In genomic region chr6:3283641-3284435, GRCh38 we compare ENCODE assay signal across 1 cellular context.
TF ChIP-seq lines count a peak whose summit lies in the region.

No MANE protein-coding gene starts in this region.

TF ChIP-seq in H1, 55 proteins besides CTCF, POLR2A, EP300 and RAD21:
- TF ChIP-seq KDM5A (IDR thresholded peaks at IDR 0.05; ENCODE audit: low read length) = no peak
- no peak for TF ChIP-seq SP1 (IDR thresholded peaks at IDR 0.05; ENCODE audit: low read depth, low read length)
- no peak for TF ChIP-seq CHD2 (IDR thresholded peaks at IDR 0.05; ENCODE audit: low read length)
- no peak for TF ChIP-seq HDAC2 (IDR thresholded peaks at IDR 0.05; ENCODE audit: borderline replicate concordance in 1 of 2, low read depth in 2 of 2, low read length in 2 of 2)
- TF ChIP-seq EGR1 (IDR thresholded peaks at IDR 0.05; ENCODE audit: borderline replicate concordance, low read depth, low read length) = no peak
- no peak for TF ChIP-seq NRF1 (IDR thresholded peaks at IDR 0.05; ENCODE audit: low read depth, low read length)
- no peak for TF ChIP-seq SP2 (IDR thresholded peaks at IDR 0.05; ENCODE audit: low read length)
- no peak for TF ChIP-seq ATF3 (IDR thresholded peaks at IDR 0.05; ENCODE audit: insufficient read depth, low read depth, low read length)
